ENCODE assay signal across 1 cellular context in the genomic region with DNA sequence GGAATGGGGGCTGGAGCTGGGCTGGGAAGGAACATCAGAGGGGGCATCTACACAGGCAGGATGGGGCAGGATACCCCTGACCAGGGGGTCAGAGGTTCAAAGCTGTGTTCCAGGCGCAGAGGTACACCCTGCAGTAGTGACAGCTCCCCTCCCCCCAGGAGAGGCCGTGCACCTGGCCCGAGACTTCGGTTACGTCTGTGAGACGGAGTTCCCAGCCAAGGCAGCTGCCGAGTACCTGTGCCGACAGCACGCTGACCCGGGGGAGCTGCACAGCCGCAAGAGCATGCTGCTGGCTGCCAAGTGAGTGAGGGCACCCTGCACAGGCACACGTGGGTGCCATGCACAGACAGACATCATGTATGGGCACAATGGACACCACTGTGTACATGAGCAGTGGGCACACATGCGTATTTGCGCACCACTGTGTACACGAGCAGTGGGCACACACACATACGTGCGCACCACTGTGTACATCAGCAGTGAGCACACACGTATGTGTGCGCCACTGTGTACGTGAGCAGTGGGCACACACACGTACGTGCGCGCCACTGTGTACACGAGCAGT.
TF ChIP-seq lines count a peak whose summit lies in the region.

No MANE protein-coding gene starts in this region.

TF ChIP-seq in H1, 55 proteins besides CTCF, POLR2A, EP300 and RAD21:
- TF ChIP-seq BACH1 (IDR thresholded peaks at IDR 0.05; ENCODE audit: low read length) = no peak
- no peak for TF ChIP-seq RNF2 (IDR thresholded peaks at IDR 0.05; ENCODE audit: borderline replicate concordance, low read depth, low read length, missing control alignments, poor library complexity, severe bottlenecking)
- no peak for TF ChIP-seq SP4 (IDR thresholded peaks at IDR 0.05; ENCODE audit: low read length)
- TF ChIP-seq TEAD4 (IDR thresholded peaks at IDR 0.05; ENCODE audit: low read depth, low read length) = no peak
- no peak for TF ChIP-seq NRF1 (IDR thresholded peaks at IDR 0.05; ENCODE audit: low read depth, low read length)
- peak; percentile 38; the same call in 1 of the 2 replicates for TF ChIP-seq KDM1A (IDR thresholded peaks at IDR 0.05; ENCODE audit: borderline replicate concordance, low read length)
